Comparison of ENCODE assay signal across 21 cellular contexts in the genomic region with DNA sequence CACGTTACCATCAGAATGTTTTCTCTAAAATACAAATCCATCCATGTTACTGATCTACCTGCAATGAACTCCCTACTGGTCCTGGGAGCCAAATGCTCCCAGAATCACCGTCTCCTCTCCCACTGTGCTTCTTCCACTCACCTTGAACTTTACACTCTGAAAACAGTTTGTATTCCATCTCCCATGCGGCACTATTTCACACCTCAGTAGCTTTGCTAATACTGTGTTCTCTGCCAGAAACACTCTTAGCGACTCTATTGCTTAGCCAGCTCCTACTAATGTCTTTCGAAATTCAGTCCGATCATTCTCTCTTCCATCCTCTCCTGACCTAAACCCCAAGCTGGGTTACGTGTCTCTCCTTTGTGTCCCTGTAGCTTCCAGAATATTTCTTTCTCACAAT.
A peak's percentile ranks its signal among the peaks of the same experiment; 100 is the strongest.
DNase-seq lines count a peak whose midpoint lies in the region; ATAC-seq, FAIRE-seq and TF ChIP-seq lines count a peak whose summit lies in the region.
"Had no signal": no experiment of that assay in that cellular context is flagged by ENCODE, and none has a peak within 500 bp of the region (broad histone marks: within the 10 kb centered on the region; RNA-seq: fewer than 3 reads in every experiment).

No MANE protein-coding gene starts in this region.

- H3K4me3 Mint-ChIP-seq in T-cell: no peak overlapping the region
- H3K4me3 Mint-ChIP-seq: CD4-positive, CD25-positive, alpha-beta regulatory T cell; CD8-positive, alpha-beta memory T cell; IgD-negative memory B cell had no signal

- no peak overlapping the region for H2AFZ ChIP-seq in HepG2 (ENCODE audit: low read length)
- H2AFZ ChIP-seq: GM23248 had no signal

- DNase-seq in Right ventricle myocardium inferior (ENCODE audit: missing footprints) (no peak), left ventricle myocardium inferior (no peak), HepG2 (ENCODE audit: low spot score) (no peak), right lobe of liver (peak in 1 of 3 donors; percentile 55), thyroid gland (peak; percentile 15 to 24), 8988T (no peak), T-cell (no peak)
- DNase-seq: BE2C; C1 segment of cervical spinal cord; CD4-positive, CD25-positive, alpha-beta regulatory T cell; CD8-positive, alpha-beta memory T cell; COR-L47; GM23248; HCEC 1CT had no signal

- BruUV-seq in HepG2 (replicated peaks; lab: Mats Ljungman, UMichigan): no TSS peak

- H3K4me1 Mint-ChIP-seq in T-cell: no peaks in the 10 kb centered on the region
- H3K4me1 Mint-ChIP-seq: CD4-positive, CD25-positive, alpha-beta regulatory T cell; CD8-positive, alpha-beta memory T cell; IgD-negative memory B cell had no signal

- H3K9ac ChIP-seq in liver (ENCODE audit: low read depth in 1 of 2, low read length in 2 of 2) (peak overlapping the region in 1 of 2 donors; percentile 10), HepG2 (ENCODE audit: insufficient read depth, low read depth, low read length) (no peak overlapping the region)
- H3K9ac ChIP-seq: GM23248 had no signal

- TF ChIP-seq RAD21 in liver (IDR thresholded peaks at IDR 0.05): peak; percentile 67 to 69
- no peak for TF ChIP-seq RAD21 in HepG2 (CRISPR knock-in tag; IDR thresholded peaks at IDR 0.05)

- TF ChIP-seq POLR2A in HepG2 (IDR thresholded peaks at IDR 0.05; ENCODE audit: insufficient read depth in 1 of 2, low read depth in 2 of 2, low read length in 2 of 2) (no peak), right lobe of liver (IDR thresholded peaks at IDR 0.05) (no peak), thyroid gland (IDR thresholded peaks at IDR 0.05) (no peak)

- H3K79me2 ChIP-seq in HepG2 (ENCODE audit: insufficient read depth, low read length): no peaks in the 10 kb centered on the region

- H4K20me1 ChIP-seq in HepG2 (ENCODE audit: insufficient read depth, low read length): no peaks in the 10 kb centered on the region

- no peak for TF ChIP-seq EP300 in HepG2 (IDR thresholded peaks at IDR 0.05; ENCODE audit: low read depth in 2 of 2, low read length in 2 of 2)
- no peak for TF ChIP-seq EP300 in HepG2 (CRISPR knock-in tag; IDR thresholded peaks at IDR 0.05; ENCODE audit: borderline replicate concordance)

- H3K27ac Mint-ChIP-seq in T-cell: no peak overlapping the region
- H3K27ac Mint-ChIP-seq: CD4-positive, CD25-positive, alpha-beta regulatory T cell; CD8-positive, alpha-beta memory T cell; IgD-negative memory B cell had no signal

- H3K27me3 ChIP-seq in left ventricle myocardium inferior (ENCODE audit: low read depth) (no peaks in the 10 kb centered on the region), liver (ENCODE audit: control insufficient read depth in 4 of 4, insufficient read depth in 4 of 4, low read length in 3 of 4) (no peaks in the 10 kb centered on the region), HepG2 (ENCODE audit: control insufficient read depth in 1 of 2, insufficient read depth in 2 of 2, low read length in 2 of 2) (no peaks in the 10 kb centered on the region), right lobe of liver (no peaks in the 10 kb centered on the region), thyroid gland (no peaks in the 10 kb centered on the region)
- H3K27me3 ChIP-seq: BE2C had no signal

- no peaks in the 10 kb centered on the region for H3K36me3 Mint-ChIP-seq in T-cell
- H3K36me3 Mint-ChIP-seq: CD4-positive, CD25-positive, alpha-beta regulatory T cell had no signal

- H3K36me3 ChIP-seq in left ventricle myocardium inferior: no peaks in the 10 kb centered on the region
- no peaks in the 10 kb centered on the region for H3K36me3 ChIP-seq in liver (ENCODE audit: control insufficient read depth in 4 of 4, insufficient read depth in 3 of 4, low read depth in 1 of 4, low read length in 3 of 4)
- no peaks in the 10 kb centered on the region for H3K36me3 ChIP-seq in HepG2 (replicated peaks in 1 of 2; ENCODE audit: control insufficient read depth in 1 of 2, insufficient read depth in 2 of 2, low read length in 2 of 2)
- no peaks in the 10 kb centered on the region for H3K36me3 ChIP-seq in right lobe of liver
- no peaks in the 10 kb centered on the region for H3K36me3 ChIP-seq in thyroid gland
- H3K36me3 ChIP-seq: BE2C had no signal

- H3K4me2 ChIP-seq in HepG2 (ENCODE audit: low read depth, low read length): no peak overlapping the region

- no peaks in the 10 kb centered on the region for H3K4me1 ChIP-seq in left ventricle myocardium inferior
- H3K4me1 ChIP-seq in liver (ENCODE audit: control insufficient read depth in 4 of 4, insufficient read depth in 4 of 4, low read length in 3 of 4): peaks cover 0 to 39% (median 22%) of the 10 kb centered on the region in 4 donors
- 0 out of 2 replicates have a peak, but pooled peaks cover 4% of the 10 kb centered on the region for H3K4me1 ChIP-seq in HepG2 (ENCODE audit: insufficient read depth, low read length)
- H3K4me1 ChIP-seq in right lobe of liver: peaks cover 0 to 38% (median 8%) of the 10 kb centered on the region in 4 donors
- H3K4me1 ChIP-seq in thyroid gland: peaks cover 5 to 11% of the 10 kb centered on the region in 2 donors
- H3K4me1 ChIP-seq: BE2C had no signal

- no peaks in the 10 kb centered on the region for H3K9me3 Mint-ChIP-seq in T-cell
- H3K9me3 Mint-ChIP-seq: CD8-positive, alpha-beta memory T cell had no signal

- H3K9me3 ChIP-seq in left ventricle myocardium inferior (replicated peaks) (no peaks in the 10 kb centered on the region), liver (ENCODE audit: control insufficient read depth in 4 of 4, low read length in 3 of 4) (no peaks in the 10 kb centered on the region), HepG2 (ENCODE audit: low read length) (no peaks in the 10 kb centered on the region), right lobe of liver (no peaks in the 10 kb centered on the region), thyroid gland (no peaks in the 10 kb centered on the region)
- H3K9me3 ChIP-seq: BE2C had no signal

- CTCF ChIA-PET in HepG2 (lab: Yijun Ruan, JAX; ENCODE audit: low intra/inter-chr PET ratio, low total read pairs) (no interaction called here), T-cell (lab: Charles Lee) (no interaction called here)

- ATAC-seq in Right ventricle myocardium inferior: peak; percentile 23
- ATAC-seq in HepG2: no peak
- ATAC-seq in right lobe of liver: peak; percentile 77 to 89 (median 82)
- no peak for ATAC-seq in T-cell (replicated peaks in 1 of 4)

- H3K27me3 Mint-ChIP-seq in T-cell: peaks cover 3 to 14% of the 10 kb centered on the region in 2 donors
- H3K27me3 Mint-ChIP-seq: CD4-positive, CD25-positive, alpha-beta regulatory T cell had no signal

- FAIRE-seq in HepG2 (lab: Jason Lieb, UNC): no peak
- FAIRE-seq: G401.6, GM12891, GM19239, H54 had no signal

- 36% methylated on average over 7 of the region's 7 CpGs for WGBS in liver
- 30% methylated on average over 7 of the region's 7 CpGs for WGBS in HepG2 (ENCODE audit: low lambda C conversion rate)
- 28% methylated on average over 7 of the region's 7 CpGs for WGBS in right lobe of liver (ENCODE audit: insufficient coverage, low coverage, low lambda C conversion rate, missing lambda C conversion rate)
- WGBS in thyroid gland, 2 donors: 35 to 43% methylated on average over 7 of the region's 7 CpGs

- intact Hi-C loops in Right ventricle myocardium inferior (cut with DNase I): no loop called here
- intact Hi-C loops in left ventricle myocardium inferior (cut with micrococcal nuclease): no loop called here
- intact Hi-C loops in HepG2 (cut with micrococcal nuclease; ENCODE audit: unreplicated experiment): no loop called here
- intact Hi-C loops in right lobe of liver (cut with DNase I): no loop called here
- intact Hi-C loops in thyroid gland (cut with DNase I): no loop called here

- no peak overlapping the region for H3K4me3 ChIP-seq in left ventricle myocardium inferior
- no peak overlapping the region for H3K4me3 ChIP-seq in liver (ENCODE audit: low read depth in 1 of 3, low read length in 3 of 3)
- no peak overlapping the region for H3K4me3 ChIP-seq in HepG2 (replicated peaks in 1 of 3; ENCODE audit: insufficient read depth in 1 of 3, low read depth in 2 of 3, low read length in 3 of 3)
- no peak overlapping the region for H3K4me3 ChIP-seq in right lobe of liver
- no peak overlapping the region for H3K4me3 ChIP-seq in thyroid gland (replicated peaks in 1 of 3)
- H3K4me3 ChIP-seq: GM23248 had no signal

- POLR2A ChIA-PET in HepG2 (lab: Yijun Ruan, JAX) (no interaction called here), T-cell (lab: Charles Lee) (interaction anchor here in 1 of 2 donors (0.5 kb wide), 1 partner anchor 52 kb away, joined by 4 read pairs; no protein-coding TSS in a partner anchor)

- H3K27ac ChIP-seq in left ventricle myocardium inferior (replicated peaks): no peak overlapping the region
- H3K27ac ChIP-seq in liver (ENCODE audit: low read depth in 1 of 2, low read length in 2 of 2): peak overlapping the region; percentile 76 to 81
- H3K27ac ChIP-seq in HepG2 (ENCODE audit: extremely low read length, insufficient read depth, low read length): no peak overlapping the region
- peak overlapping the region in 2 of 3 donors; percentile 72 to 87 for H3K27ac ChIP-seq in right lobe of liver
- H3K27ac ChIP-seq in thyroid gland: no peak overlapping the region
- H3K27ac ChIP-seq: GM23248, HL-60 had no signal

- TF ChIP-seq CTCF in left ventricle myocardium inferior (IDR thresholded peaks at IDR 0.05; ENCODE audit: borderline replicate concordance) (no peak), liver (IDR thresholded peaks at IDR 0.05; ENCODE audit: low read depth, low read length, missing input control) (no peak), HepG2 (CRISPR knock-in tag; IDR thresholded peaks at IDR 0.05) (no peak), right lobe of liver (IDR thresholded peaks at IDR 0.05) (no peak), thyroid gland (IDR thresholded peaks at IDR 0.05) (no peak)

- in situ Hi-C loops in HepG2 (cut with HindIII; ENCODE audit: extremely low pct_ligation_motif_present, low pct_unique_long_range_greater_than_20kb): no loop called here

TF ChIP-seq in liver, 16 proteins besides CTCF, POLR2A, EP300 and RAD21 (continues in another document):
- TF ChIP-seq SP1 (IDR thresholded peaks at IDR 0.05) (peak; percentile 90), FOXA1 (IDR thresholded peaks at IDR 0.05) (peak; percentile 66), HNF4A (conservative IDR thresholded peaks at IDR 0.05) (peak; percentile 93 to 94)

TF ChIP-seq in HepG2, 621 proteins besides CTCF, POLR2A, EP300 and RAD21 (continues in another document):
- TF ChIP-seq SNRNP70 (IDR thresholded peaks at IDR 0.05; ENCODE audit: low read depth, low read length) (no peak), MXD4 (CRISPR knock-in tag; IDR thresholded peaks at IDR 0.05) (no peak), EZH2 (conservative IDR thresholded peaks at IDR 0.05; ENCODE audit: low read depth, low read length) (no peak), NPAS2 (CRISPR knock-in tag; IDR thresholded peaks at IDR 0.05; ENCODE audit: borderline replicate concordance) (no peak), ZNF768 (CRISPR knock-in tag; IDR thresholded peaks at IDR 0.05) (no peak), SNAI1 (CRISPR knock-in tag; IDR thresholded peaks at IDR 0.05; ENCODE audit: borderline replicate concordance) (no peak), HNRNPH1 (optimal IDR thresholded peaks at IDR 0.05; ENCODE audit: low read depth, low read length) (no peak), NFE2L2 (IDR thresholded peaks at IDR 0.05; ENCODE audit: low read length) (no peak), ARHGAP35 (CRISPR knock-in tag; IDR thresholded peaks at IDR 0.05; ENCODE audit: borderline replicate concordance) (no peak), SIN3A (IDR thresholded peaks at IDR 0.05; ENCODE audit: borderline replicate concordance, low read depth, low read length) (no peak)

Comparison
In these comparisons a context has a peak if more than half of its experiments do, and no peak if none do; other contexts are left out.
1. ATAC-seq: peak in Right ventricle myocardium inferior (single experiment) and right lobe of liver (4 of 4); none in HepG2 (single experiment) and T-cell (0 of 4).
2. H3K27ac ChIP-seq: peak in liver (2 of 2) and right lobe of liver (2 of 3); none in left ventricle myocardium inferior (single experiment), HepG2 (single experiment) and thyroid gland (0 of 3).
3. DNase-seq: peak in thyroid gland (2 of 2); none in Right ventricle myocardium inferior (single experiment), left ventricle myocardium inferior (single experiment), HepG2 (single experiment), 8988T (single experiment) and T-cell (0 of 34).